Comparison of ENCODE assay signal across 7 cellular contexts in the genomic region with DNA sequence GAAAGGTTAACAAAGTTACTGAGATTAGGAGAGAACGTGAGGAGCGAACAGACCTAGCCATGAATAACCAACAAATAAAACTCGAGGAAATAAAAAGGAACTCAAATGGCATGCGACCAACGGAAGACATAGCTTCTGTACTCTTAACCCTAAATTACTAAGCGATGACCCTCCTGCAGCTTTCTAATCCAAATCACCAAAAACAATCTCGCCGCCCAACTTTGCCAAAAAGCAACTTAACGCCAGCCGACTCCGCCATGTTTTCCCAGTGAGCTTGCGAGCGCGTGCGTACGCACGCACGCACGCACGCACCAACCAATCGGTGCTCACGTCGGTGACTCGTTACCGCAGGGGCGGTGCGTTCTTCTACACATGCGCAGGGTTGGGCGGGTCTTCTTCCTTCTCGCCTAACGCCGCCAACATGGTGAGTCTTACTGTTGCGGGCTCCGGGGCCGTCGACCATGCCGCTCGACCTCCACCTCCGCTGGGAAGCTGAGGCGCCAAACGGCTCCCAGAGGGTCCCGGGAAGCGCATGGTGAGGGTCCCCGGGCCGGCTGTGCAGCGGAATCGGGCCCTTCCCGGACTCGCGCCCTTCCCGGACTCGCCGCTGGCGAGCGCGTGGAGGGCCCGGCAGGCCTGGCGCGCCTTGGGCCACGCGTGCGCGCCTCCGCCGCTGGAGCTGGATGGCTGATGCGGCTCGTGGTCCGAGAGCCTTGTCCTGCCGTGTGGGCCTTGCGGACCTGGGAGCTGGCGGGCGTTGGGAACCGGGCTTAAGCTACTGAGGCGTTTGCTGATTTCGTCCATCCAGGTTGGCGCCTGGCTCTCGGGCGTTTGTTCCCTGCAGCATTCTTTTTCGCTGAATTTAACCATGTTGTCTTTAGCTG.
A peak's percentile ranks its signal among the peaks of the same experiment; 100 is the strongest.
DNase-seq lines count a peak whose midpoint lies in the region; ATAC-seq, FAIRE-seq and TF ChIP-seq lines count a peak whose summit lies in the region.

Gene RPL14 (plus strand): TSS at position 400 of the 884 bp plus-strand sequence. CDS start 133 bp downstream, at position 533.

- FAIRE-seq in GM18507 (lab: Jason Lieb, UNC) = peak; percentile 96

- DNase-seq in GM18507 (ENCODE audit: extremely low spot score, insufficient read length, low read depth) (peak; percentile 81), NCI-H2029 (lab: John Stamatoyannopoulos, UW) (peak; percentile 97), T1000 (lab: John Stamatoyannopoulos, UW) (peak; percentile 90), astrocyte of the spinal cord (ENCODE audit: low read depth, low spot score) (peak; percentile 97), hippocampal formation (lab: John Stamatoyannopoulos, UW) (peak; percentile 93 to 96), retina (peak; percentile 96)

- in situ Hi-C loops in astrocyte of the spinal cord (cut with HindIII; ENCODE audit: low sequenced_read_pairs) = no loop called here

- TF ChIP-seq CTCF in astrocyte of the spinal cord (IDR thresholded peaks at IDR 0.05; ENCODE audit: low read depth, low read length) = no peak

- ATAC-seq in HG02973 (IDR thresholded peaks at IDR 0.05; ENCODE audit: unreplicated experiment) = peak; percentile 62

- peak within 1 kb of the TSS; percentile 99 for H3K4me3 ChIP-seq in astrocyte of the spinal cord (ENCODE audit: low read depth, low read length)

Comparison
In these comparisons a context has a peak if more than half of its experiments do, and no peak if none do; other contexts are left out.
1. Peak in every context shown above with its lines: DNase-seq, ATAC-seq and H3K4me3 ChIP-seq.